22 cellular contexts compared by ENCODE assay signal in genomic region chr3:37315669-37316068, GRCh38.
A peak's percentile ranks its signal among the peaks of the same experiment; 100 is the strongest.
DNase-seq lines count a peak whose midpoint lies in the region; ATAC-seq, FAIRE-seq and TF ChIP-seq lines count a peak whose summit lies in the region.
"Had no signal": no experiment of that assay in that cellular context is flagged by ENCODE, and none has a peak within 500 bp of the region (broad histone marks: within the 10 kb centered on the region; RNA-seq: fewer than 3 reads in every experiment).

No MANE protein-coding gene starts in this region.

- no peak overlapping the region for H3K9ac ChIP-seq in GM23248
- H3K9ac ChIP-seq: BLaER1, KMS-11 had no signal

- BruUV-seq in Panc1 (replicated peaks; lab: Mats Ljungman, UMichigan) = TSS peak; percentile 43

- intact Hi-C loops in Panc1 (cut with micrococcal nuclease; ENCODE audit: unreplicated experiment) = no loop called here

- FAIRE-seq in G401.6 (lab: Jason Lieb, UNC) = peak; percentile 21

- no peak for TF ChIP-seq CTCF in Panc1 (IDR thresholded peaks at IDR 0.05)
- no peak for TF ChIP-seq CTCF in osteoblast (IDR thresholded peaks at IDR 0.05; ENCODE audit: extremely low read depth, low read depth, low read length)
- TF ChIP-seq CTCF in omental fat pad (IDR thresholded peaks at IDR 0.05) = no peak

- in situ Hi-C loops in Panc1 (cut with HindIII; ENCODE audit: low pct_unique_long_range_greater_than_20kb, low sequenced_read_pairs) = no loop called here
- in situ Hi-C loops in GM23248 (cut with MboI) = no loop called here

- H3K79me2 ChIP-seq in osteoblast (ENCODE audit: insufficient read depth, low read length) (peaks cover 28% of the 10 kb centered on the region), GM23248 (ENCODE audit: insufficient read depth) (peaks cover 15% of the 10 kb centered on the region; the same call in 1 of the 2 replicates)

- no peaks in the 10 kb centered on the region for H3K9me3 ChIP-seq in Panc1 (ENCODE audit: control insufficient read depth, insufficient read depth, low read depth, low read length)
- no peaks in the 10 kb centered on the region for H3K9me3 ChIP-seq in osteoblast (ENCODE audit: low read depth, low read length)
- no peaks in the 10 kb centered on the region for H3K9me3 ChIP-seq in GM23248 (ENCODE audit: low read depth)
- H3K9me3 ChIP-seq: BLaER1, SJSA1 had no signal

- H2AFZ ChIP-seq in osteoblast (ENCODE audit: low read length) (no peak overlapping the region), GM23248 (no peak overlapping the region)

- no peaks in the 10 kb centered on the region for H3K27me3 Mint-ChIP-seq in immature natural killer cell (ENCODE audit: low read depth in 3 of 3)

- no peaks in the 10 kb centered on the region for H3K9me2 ChIP-seq in GM23248 (ENCODE audit: insufficient read depth)

- H3K4me1 ChIP-seq in Panc1 (ENCODE audit: control insufficient read depth, insufficient read depth, low read length) (no peaks in the 10 kb centered on the region), osteoblast (ENCODE audit: insufficient read depth, low read length) (no peaks in the 10 kb centered on the region), GM23248 (ENCODE audit: insufficient read depth) (peaks cover 11% of the 10 kb centered on the region)
- H3K4me1 ChIP-seq: SJSA1 had no signal

- H3K9me3 Mint-ChIP-seq in immature natural killer cell = no peaks in the 10 kb centered on the region
- H3K9me3 Mint-ChIP-seq: CD8-positive, alpha-beta T cell; H9 had no signal

- H4K20me1 ChIP-seq in osteoblast (ENCODE audit: insufficient read depth, low read length) (no peaks in the 10 kb centered on the region), GM23248 (ENCODE audit: insufficient read depth) (no peaks in the 10 kb centered on the region)

- H3K27me3 ChIP-seq in Panc1 (ENCODE audit: control insufficient read depth, insufficient read depth, low read length) (no peaks in the 10 kb centered on the region), osteoblast (ENCODE audit: insufficient read depth, low read length) (no peaks in the 10 kb centered on the region), GM23248 (replicated peaks; ENCODE audit: insufficient read depth) (no peaks in the 10 kb centered on the region)
- H3K27me3 ChIP-seq: BLaER1, SJSA1 had no signal

- peaks cover 12 to 24% of the 10 kb centered on the region in 2 donors for H3K4me1 Mint-ChIP-seq in immature natural killer cell
- H3K4me1 Mint-ChIP-seq: H9 had no signal

- POLR2A ChIA-PET in Panc1 (lab: Charles Lee) = no interaction called here

- ATAC-seq in Panc1 (no peak), omental fat pad (ENCODE audit: low FRiP score) (no peak)
- ATAC-seq: CD8-positive, alpha-beta T cell; Right ventricle myocardium inferior had no signal

- H3K4me3 Mint-ChIP-seq in immature natural killer cell = no peak overlapping the region
- H3K4me3 Mint-ChIP-seq: CD8-positive, alpha-beta T cell; H9 had no signal

- H3K4me3 ChIP-seq in Panc1 (ENCODE audit: low read depth in 2 of 2, low read length in 2 of 2) (no peak overlapping the region), osteoblast (ENCODE audit: insufficient read depth, low read length) (no peak overlapping the region), GM23248 (no peak overlapping the region)
- H3K4me3 ChIP-seq: BLaER1, SJSA1 had no signal

- CTCF ChIA-PET in Panc1 (lab: Charles Lee) = interaction anchor here (0.6 kb wide), 1 partner anchor 1582 kb away, joined by 8 read pairs; no protein-coding TSS in a partner anchor

- peak overlapping the region in 5 of 6 donors; percentile 18 to 67 (median 51) for H3K27ac Mint-ChIP-seq in immature natural killer cell
- H3K27ac Mint-ChIP-seq: CD8-positive, alpha-beta T cell had no signal

- H3K36me3 ChIP-seq in Panc1 (ENCODE audit: control insufficient read depth, insufficient read depth, low read length) (peaks cover 3% of the 10 kb centered on the region; the same call in 1 of the 2 replicates), osteoblast (ENCODE audit: insufficient read depth, low read length) (peaks cover 36% of the 10 kb centered on the region), GM23248 (ENCODE audit: low read depth) (peaks cover 28% of the 10 kb centered on the region)

- peaks cover 4 to 13% (median 8%) of the 10 kb centered on the region in 3 donors for H3K36me3 Mint-ChIP-seq in immature natural killer cell

- 95 to 100% methylated on average over 1 of the region's 1 CpG for WGBS in GM23248 (ENCODE audit: low coverage in 1 of 2, low lambda C conversion rate in 2 of 2, missing lambda C conversion rate in 2 of 2), 2 experiments

- DNase-seq in Panc1 (ENCODE audit: low read depth, low spot score) = no peak
- DNase-seq in immature natural killer cell = no peak
- peak; percentile 59 for DNase-seq in osteoblast (ENCODE audit: insufficient read length, low spot score, missing footprints)
- no peak for DNase-seq in HCEC 1CT
- no peak for DNase-seq in omental fat pad (ENCODE audit: low spot score)
- DNase-seq in GM23248 = no peak
- no peak for DNase-seq in NCI-H524 (lab: John Stamatoyannopoulos, UW)
- DNase-seq: CD8-positive, alpha-beta T cell; GF-D8; H9; MV-4-11; NCI-H1694; NCI-H2081; NCI-H2171 treated with DMSO at 0.1 percent for 48 hours; NCI-H526; OCI-M1 had no signal

- H3K4me2 ChIP-seq in osteoblast (ENCODE audit: insufficient read depth, low read length) (no peak overlapping the region), GM23248 (ENCODE audit: unreplicated experiment) (no peak overlapping the region)
- H3K4me2 ChIP-seq: BLaER1, KMS-11 had no signal

- no peak overlapping the region for H3K27ac ChIP-seq in Panc1 (ENCODE audit: low read length)
- H3K27ac ChIP-seq in osteoblast (ENCODE audit: low read depth, low read length) = no peak overlapping the region
- H3K27ac ChIP-seq in GM23248 = no peak overlapping the region
- H3K27ac ChIP-seq: BLaER1, HL-60, KMS-11, SJSA1 had no signal

- no peaks in the 10 kb centered on the region for H3F3A ChIP-seq in GM23248 (ENCODE audit: insufficient read depth)
